ENCODE assay signal across 12 cellular contexts in genomic region chrX:118751950-118752783, GRCh38. TPM values are rescaled to one million over a fixed set of nuclear protein-coding genes. Genes with fewer than 3 reads are reported as not detected.
DNase-seq lines count a peak whose midpoint lies in the region; ATAC-seq and TF ChIP-seq lines count a peak whose summit lies in the region.
"Had no signal": no experiment of that assay in that cellular context is flagged by ENCODE, and none has a peak within 500 bp of the region (broad histone marks: within the 10 kb centered on the region; RNA-seq: fewer than 3 reads in every experiment).

No MANE protein-coding gene starts in this region.

- peaks cover 4% of the 10 kb centered on the region for H3K27me3 Mint-ChIP-seq in endothelial cell (ENCODE audit: unreplicated experiment)
- no peaks in the 10 kb centered on the region for H3K27me3 Mint-ChIP-seq in mesothelial cell of epicardium (ENCODE audit: low read depth)

- H3K27me3 ChIP-seq in PC-3 (ENCODE audit: low read length), result no peaks in the 10 kb centered on the region

- H3K9me3 ChIP-seq in PC-3 (ENCODE audit: low read length), result no peaks in the 10 kb centered on the region

- intact Hi-C loops in PC-3 (cut with micrococcal nuclease), result no loop called here

- BruUV-seq in PC-3 (replicated peaks; lab: Mats Ljungman, UMichigan), result no TSS peak

- no peak overlapping the region for H3K4me3 ChIP-seq in PC-3 (ENCODE audit: low read length)
- H3K4me3 ChIP-seq: SK-N-MC had no signal

- H3K9me2 ChIP-seq in PC-3 (replicated peaks; ENCODE audit: low read length), result no peaks in the 10 kb centered on the region

- H3F3A ChIP-seq in PC-3 (ENCODE audit: low read length, unreplicated experiment), result no peaks in the 10 kb centered on the region

- H3K9me3 Mint-ChIP-seq in endothelial cell (ENCODE audit: unreplicated experiment) (no peaks in the 10 kb centered on the region), mesothelial cell of epicardium (peaks cover 37% of the 10 kb centered on the region)
- H3K9me3 Mint-ChIP-seq: naive thymus-derived CD8-positive, alpha-beta T cell had no signal

- H2AFZ ChIP-seq in PC-3 (ENCODE audit: low read length), result no peak overlapping the region

- H3K4me1 ChIP-seq in PC-3 (ENCODE audit: insufficient read depth, low read length), result no peaks in the 10 kb centered on the region

- H3K27ac Mint-ChIP-seq in endothelial cell (ENCODE audit: unreplicated experiment) (peak overlapping the region; percentile 94), mesothelial cell of epicardium (no peak overlapping the region)

- H3K79me2 ChIP-seq in PC-3 (ENCODE audit: low read length), result no peaks in the 10 kb centered on the region

- H3K4me1 Mint-ChIP-seq in endothelial cell (ENCODE audit: unreplicated experiment) (peaks cover 20% of the 10 kb centered on the region), mesothelial cell of epicardium (peaks cover 8% of the 10 kb centered on the region)

- ATAC-seq in GM18502 (IDR thresholded peaks at IDR 0.05; ENCODE audit: poor library complexity, unreplicated experiment) (peak; percentile 86), GM21515 (IDR thresholded peaks at IDR 0.05; ENCODE audit: unreplicated experiment) (peak; percentile 90), HG03354 (IDR thresholded peaks at IDR 0.05; ENCODE audit: poor library complexity, severe bottlenecking, unreplicated experiment) (peak; percentile 83), PC-3 (no peak)
- ATAC-seq: naive thymus-derived CD8-positive, alpha-beta T cell had no signal

- H3K27ac ChIP-seq in PC-3 (ENCODE audit: low read length), result no peak overlapping the region
- H3K27ac ChIP-seq: SK-N-MC had no signal

- H4K20me1 ChIP-seq in PC-3 (ENCODE audit: low read length), result no peaks in the 10 kb centered on the region

- no peak for TF ChIP-seq CTCF in endothelial cell (IDR thresholded peaks at IDR 0.05; ENCODE audit: unreplicated experiment)
- TF ChIP-seq CTCF in mesothelial cell of epicardium (IDR thresholded peaks at IDR 0.05; ENCODE audit: unreplicated experiment), result no peak
- TF ChIP-seq CTCF in PC-3 (conservative IDR thresholded peaks at IDR 0.05; ENCODE audit: low read depth, low read length), result no peak

- peak overlapping the region; percentile 23 for H3K4me3 Mint-ChIP-seq in endothelial cell (ENCODE audit: unreplicated experiment)
- H3K4me3 Mint-ChIP-seq in mesothelial cell of epicardium, result no peak overlapping the region

- no peaks in the 10 kb centered on the region; the same call in 1 of the 2 replicates for H3K36me3 ChIP-seq in PC-3 (ENCODE audit: low read depth, low read length)

- H3K36me3 Mint-ChIP-seq in endothelial cell (ENCODE audit: low read depth, unreplicated experiment) (peaks cover 10% of the 10 kb centered on the region), mesothelial cell of epicardium (peaks cover 32% of the 10 kb centered on the region)
- H3K36me3 Mint-ChIP-seq: naive thymus-derived CD8-positive, alpha-beta T cell had no signal

- no peak for DNase-seq in endothelial cell (ENCODE audit: low spot score)
- DNase-seq in activated T-cell treated with anti-CD3 and anti-CD28 coated beads for 4 hours, result no peak
- DNase-seq in mesothelial cell of epicardium (ENCODE audit: low spot score in 2 of 2, unreplicated experiment in 2 of 2), result no peak
- no peak for DNase-seq in NCI-H524 treated with DMSO at 0.1 percent for 48 hours (lab: John Stamatoyannopoulos, UW)
- no peak for DNase-seq in PC-3
- DNase-seq: activated effector memory CD4-positive, alpha-beta T cell treated with Interleukin-2 at 50 U/mL for 16 hours; IMR-90; naive thymus-derived CD8-positive, alpha-beta T cell had no signal

- CTCF ChIA-PET in PC-3 (lab: Charles Lee), result no interaction called here

- POLR2A ChIA-PET in PC-3 (lab: Charles Lee; ENCODE audit: unreplicated experiment), result no interaction called here

- H3K4me2 ChIP-seq in PC-3 (ENCODE audit: low read length), result no peak overlapping the region

- no peak overlapping the region for H3K9ac ChIP-seq in PC-3 (ENCODE audit: low read length)

RNA-seq across cellular contexts. Expression of gene IL13RA1, which starts 24.8 kb away (rescaled TPM):
- total RNA-seq in endothelial cell (ENCODE audit: unreplicated experiment), result 41.8 TPM
- 24.3 to 24.7 TPM (median 24.5 TPM) in 3 replicates for total RNA-seq in mesothelial cell of epicardium
- 33.4 and 33.5 TPM in 2 replicates for total RNA-seq in PC-3 (2014; rRNA removed)
